ENCODE assay signal across 8 cellular contexts in genomic region chr4:101348367-101348827, GRCh38. TPM values are rescaled to one million over a fixed set of nuclear protein-coding genes. Genes with fewer than 3 reads are reported as not detected.
A peak's percentile ranks its signal among the peaks of the same experiment; 100 is the strongest.
DNase-seq lines count a peak whose midpoint lies in the region; ATAC-seq, FAIRE-seq and TF ChIP-seq lines count a peak whose summit lies in the region.

No MANE protein-coding gene starts in this region.

- no peak overlapping the region for H2BK12ac ChIP-seq in trophoblast cell (ENCODE audit: low read length)

- H3K36me3 ChIP-seq in trophoblast cell (ENCODE audit: control insufficient read depth in 1 of 2, insufficient read depth in 2 of 2, low read length in 2 of 2), result no peaks in the 10 kb centered on the region

- H4K91ac ChIP-seq in trophoblast cell (ENCODE audit: low read depth, low read length), result no peak overlapping the region

- 0 out of 2 replicates have a peak, but pooled peaks have one; percentile 0 for TF ChIP-seq CTCF in 22Rv1 (IDR thresholded peaks at IDR 0.05)
- no peak for TF ChIP-seq CTCF in WI38 (IDR thresholded peaks at IDR 0.05; ENCODE audit: low read depth, low read length)
- no peak for TF ChIP-seq CTCF in foreskin keratinocyte (conservative IDR thresholded peaks at IDR 0.05)

- no peak overlapping the region for H4K8ac ChIP-seq in trophoblast cell (ENCODE audit: low read depth, low read length)

- H3K23ac ChIP-seq in trophoblast cell (ENCODE audit: low read length), result no peak overlapping the region

- peak overlapping the region; percentile 82 for H3K9ac ChIP-seq in trophoblast cell (ENCODE audit: low read length)

- H3K27ac ChIP-seq in 22Rv1, result peak overlapping the region; percentile 98
- H3K27ac ChIP-seq in foreskin keratinocyte, result peak overlapping the region; percentile 94
- peak overlapping the region; percentile 60 for H3K27ac ChIP-seq in trophoblast cell (ENCODE audit: low read depth, low read length)

- no peak overlapping the region for H2BK120ac ChIP-seq in trophoblast cell (ENCODE audit: insufficient read depth, low read length, poor library complexity)

- H2BK5ac ChIP-seq in trophoblast cell (ENCODE audit: low read depth, low read length, poor library complexity), result peak overlapping the region; percentile 1

- peaks cover 14% of the 10 kb centered on the region for H3K79me1 ChIP-seq in trophoblast cell (ENCODE audit: low read length)

- H4K12ac ChIP-seq in trophoblast cell (ENCODE audit: low read depth, low read length), result no peak overlapping the region

- H3K27me3 ChIP-seq in foreskin keratinocyte (no peaks in the 10 kb centered on the region), trophoblast cell (ENCODE audit: insufficient read depth, low read length) (no peaks in the 10 kb centered on the region)

- H3K79me2 ChIP-seq in trophoblast cell (ENCODE audit: control insufficient read depth, insufficient read depth, low read length, poor library complexity), result peaks cover 8% of the 10 kb centered on the region

- WGBS in trophoblast cell (ENCODE audit: extremely low coverage, insufficient coverage, insufficient read length), result no CpG with 5 or more reads among the region's 24 CpGs

- H3K4me2 ChIP-seq in trophoblast cell (ENCODE audit: low read length), result peak overlapping the region; percentile 96

- peak overlapping the region; percentile 24 for H2AFZ ChIP-seq in trophoblast cell (ENCODE audit: insufficient read depth, low read length, poor library complexity)

- peak overlapping the region; percentile 16 for H3K14ac ChIP-seq in trophoblast cell (ENCODE audit: low read length)

- H3K4me3 ChIP-seq in WI38 (ENCODE audit: low read depth, low read length) (peak overlapping the region; percentile 88), trophoblast cell (ENCODE audit: low read depth, low read length) (peak overlapping the region; percentile 81)

- no peak overlapping the region for H2AK5ac ChIP-seq in trophoblast cell (ENCODE audit: low read length)

- no peak overlapping the region for H3K4ac ChIP-seq in trophoblast cell (ENCODE audit: low read depth, low read length)

- no peak for FAIRE-seq in GM19239 (lab: Jason Lieb, UNC)
- FAIRE-seq in HTR-8/SVneo (lab: Jason Lieb, UNC), result no peak

- H3K4me1 ChIP-seq in foreskin keratinocyte, result peaks cover 15% of the 10 kb centered on the region
- peaks cover 4 to 6% of the 10 kb centered on the region in 2 experiments for H3K4me1 ChIP-seq in trophoblast cell (ENCODE audit: control insufficient read depth in 1 of 2, insufficient read depth in 2 of 2, low read length in 2 of 2)

- H3K18ac ChIP-seq in trophoblast cell (ENCODE audit: low read length), result no peak overlapping the region

- peak; percentile 0 for ATAC-seq in GM18907 (IDR thresholded peaks at IDR 0.05; ENCODE audit: unreplicated experiment)
- ATAC-seq in foreskin keratinocyte, result peak; percentile 3
- ATAC-seq in HG03571 (IDR thresholded peaks at IDR 0.05; ENCODE audit: unreplicated experiment), result no peak

- H3K9me3 ChIP-seq in trophoblast cell (ENCODE audit: insufficient read depth, low read depth, low read length), result no peaks in the 10 kb centered on the region

- no peak for DNase-seq in foreskin keratinocyte
- peak; percentile 12 to 50 for DNase-seq in trophoblast cell
- no peak for DNase-seq in GM19239 (ENCODE audit: insufficient read length, low spot score)
- no peak for DNase-seq in HTR-8/SVneo (ENCODE audit: insufficient read length, low spot score)

RNA-seq across cellular contexts. Expression of gene PPP3CA, which starts 1.1 kb away (rescaled TPM):
- 53.3 and 60.3 TPM in 2 replicates for total RNA-seq in foreskin keratinocyte
- polyA plus RNA-seq in foreskin keratinocyte, result 20.5 and 20.9 TPM in 2 replicates
- 28.0 TPM in 2 replicates for polyA plus RNA-seq in trophoblast cell (2013)

Comparison
In these comparisons a context has a peak if more than half of its experiments do, and no peak if none do; other contexts are left out.
1. DNase-seq: peak in trophoblast cell (2 of 2); none in foreskin keratinocyte (0 of 2), GM19239 (single experiment) and HTR-8/SVneo (single experiment).
2. Peak in every context shown above with its lines, with median percentiles within 50 percentile points of each other: H3K27ac ChIP-seq.